In genomic region chr17:29177871-29178749, GRCh38 we compare ENCODE assay signal across 9 cellular contexts. TPM values are rescaled to one million over a fixed set of nuclear protein-coding genes. Genes with fewer than 3 reads are reported as not detected.
DNase-seq lines count a peak whose midpoint lies in the region; ATAC-seq, FAIRE-seq and TF ChIP-seq lines count a peak whose summit lies in the region.
"Had no signal": no experiment of that assay in that cellular context is flagged by ENCODE, and none has a peak within 500 bp of the region (broad histone marks: within the 10 kb centered on the region; RNA-seq: fewer than 3 reads in every experiment).

No MANE protein-coding gene starts in this region.

- H3K9me3 ChIP-seq in endodermal cell (ENCODE audit: control insufficient read depth, low read length) = no peaks in the 10 kb centered on the region

- ATAC-seq in GM21786 (IDR thresholded peaks at IDR 0.05; ENCODE audit: unreplicated experiment) (no peak), HG02981 (IDR thresholded peaks at IDR 0.05; ENCODE audit: unreplicated experiment) (no peak)

- peaks cover 9% of the 10 kb centered on the region for H3K4me1 ChIP-seq in endodermal cell (ENCODE audit: control insufficient read depth, insufficient read depth, low read length)

- H3K27ac Mint-ChIP-seq in endodermal cell (peak overlapping the region; percentile 93), nephron progenitor cell (peak overlapping the region; percentile 67)

- H3K4me1 Mint-ChIP-seq in endodermal cell = peaks cover 29% of the 10 kb centered on the region
- peaks cover 40% of the 10 kb centered on the region for H3K4me1 Mint-ChIP-seq in nephron progenitor cell

- H3K4me3 ChIP-seq in endodermal cell (ENCODE audit: low read length) = peak overlapping the region; percentile 84

- H3K36me3 ChIP-seq in endodermal cell (ENCODE audit: control insufficient read depth, insufficient read depth, low read length) = no peaks in the 10 kb centered on the region

- peak; percentile 8 for DNase-seq in NCI-H526 treated with DMSO at 0.1 percent for 48 hours (lab: John Stamatoyannopoulos, UW)
- peak; percentile 74 for DNase-seq in endodermal cell
- DNase-seq in nephron progenitor cell = no peak
- DNase-seq in urothelium cell line (ENCODE audit: low spot score) = no peak
- no peak for DNase-seq in dedifferentiated amniotic fluid mesenchymal stem cell (ENCODE audit: extremely low spot score)

- H3K36me3 Mint-ChIP-seq in endodermal cell (ENCODE audit: low read depth) (no peaks in the 10 kb centered on the region), nephron progenitor cell (ENCODE audit: low read depth) (no peaks in the 10 kb centered on the region)

- H3K27me3 ChIP-seq in endodermal cell (ENCODE audit: control insufficient read depth, insufficient read depth, low read length, poor library complexity, severe bottlenecking) = peaks cover 16% of the 10 kb centered on the region

- peak overlapping the region; percentile 51 for H3K9ac ChIP-seq in endodermal cell (ENCODE audit: extremely low read depth, low read length, poor library complexity, severe bottlenecking)

- H3K9me3 Mint-ChIP-seq in endodermal cell (peaks cover 6% of the 10 kb centered on the region), nephron progenitor cell (peaks cover 9% of the 10 kb centered on the region)

- TF ChIP-seq CTCF in C4-2B (conservative IDR thresholded peaks at IDR 0.05) = no peak
- TF ChIP-seq CTCF in endodermal cell (conservative IDR thresholded peaks at IDR 0.05) = no peak
- TF ChIP-seq CTCF in nephron progenitor cell (IDR thresholded peaks at IDR 0.05) = no peak

- WGBS in endodermal cell (ENCODE audit: insufficient coverage in 1 of 2, insufficient read length in 1 of 2), 2 experiments = 78 to 80% methylated on average over 2 to 4 of the region's 4 CpGs

- H3K27ac ChIP-seq in C4-2B (peak overlapping the region; percentile 87), endodermal cell (ENCODE audit: low read depth, low read length) (no peak overlapping the region)

- H3K4me3 Mint-ChIP-seq in endodermal cell = peak overlapping the region; percentile 72
- H3K4me3 Mint-ChIP-seq in nephron progenitor cell = peak overlapping the region; percentile 83

- no peak for FAIRE-seq in urothelium cell line (lab: Jason Lieb, UNC)
- FAIRE-seq: endometrium had no signal

- H3K27me3 Mint-ChIP-seq in endodermal cell (ENCODE audit: insufficient read depth) = peaks cover 26% of the 10 kb centered on the region
- peaks cover 23% of the 10 kb centered on the region for H3K27me3 Mint-ChIP-seq in nephron progenitor cell (ENCODE audit: low read depth, poor library complexity)

RNA-seq across cellular contexts. Expression of gene MYO18A, which starts 2.1 kb away (rescaled TPM):
- total RNA-seq in endodermal cell = 10 to 100 TPM; 43.8 to 56.7 TPM
- 30.0 TPM for polyA plus RNA-seq in endodermal cell (2013, experiment 1 of 2)
- 37.8 TPM for polyA plus RNA-seq in endodermal cell (2013, experiment 2 of 2)

Comparison
In these comparisons a context has a peak if more than half of its experiments do, and no peak if none do; other contexts are left out.
1. DNase-seq: peak in NCI-H526 treated with DMSO at 0.1 percent for 48 hours (single experiment) and endodermal cell (single experiment); none in nephron progenitor cell (single experiment), urothelium cell line (single experiment) and dedifferentiated amniotic fluid mesenchymal stem cell (single experiment).